Comparison of ENCODE assay signal across 2 cellular contexts in the genomic region with DNA sequence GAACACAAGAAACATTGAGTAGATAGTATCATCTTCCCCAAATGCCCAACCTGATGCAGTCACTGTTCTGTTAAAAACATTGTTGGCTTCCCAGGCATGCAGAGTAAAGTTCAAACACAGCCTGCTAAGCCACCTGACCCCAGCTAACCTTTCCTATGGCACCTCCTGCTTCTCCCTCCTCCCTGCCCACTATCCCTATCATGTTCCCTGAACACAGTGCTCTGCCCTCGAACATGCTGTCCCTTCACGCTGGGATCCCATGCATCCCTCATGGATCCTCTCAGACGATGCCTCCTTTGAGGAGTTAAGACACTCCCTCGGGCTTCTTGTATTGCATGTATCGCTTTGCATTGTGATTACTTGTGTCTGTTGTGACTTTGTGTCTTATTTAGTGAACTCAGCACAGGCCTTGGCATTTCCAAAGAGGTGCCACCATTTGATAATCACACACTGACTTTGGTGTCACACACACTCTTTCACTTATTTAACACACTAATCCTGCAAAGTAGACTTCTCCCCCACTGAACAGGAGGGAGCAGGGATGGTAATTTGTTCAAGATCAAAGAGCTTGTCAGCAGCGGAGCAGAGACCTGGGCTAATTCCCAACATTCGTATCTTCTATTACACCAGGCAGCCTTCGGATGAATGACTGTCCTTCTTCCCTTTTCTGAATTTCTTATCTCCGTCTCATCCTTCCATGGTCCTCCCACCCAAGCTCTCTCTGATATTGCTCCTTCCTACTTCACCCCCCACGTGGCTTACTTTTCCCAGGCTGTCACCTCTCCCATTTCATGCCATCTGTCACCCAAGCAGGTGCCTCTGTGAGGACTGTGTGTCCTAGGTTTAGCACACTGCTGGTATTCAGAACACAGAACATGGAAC.
TF ChIP-seq lines count a peak whose summit lies in the region.

No MANE protein-coding gene starts in this region.

TF ChIP-seq in K562, 482 proteins besides CTCF, POLR2A, EP300 and RAD21 (continued from another document and continues in another):
- TF ChIP-seq, protein P1, sequence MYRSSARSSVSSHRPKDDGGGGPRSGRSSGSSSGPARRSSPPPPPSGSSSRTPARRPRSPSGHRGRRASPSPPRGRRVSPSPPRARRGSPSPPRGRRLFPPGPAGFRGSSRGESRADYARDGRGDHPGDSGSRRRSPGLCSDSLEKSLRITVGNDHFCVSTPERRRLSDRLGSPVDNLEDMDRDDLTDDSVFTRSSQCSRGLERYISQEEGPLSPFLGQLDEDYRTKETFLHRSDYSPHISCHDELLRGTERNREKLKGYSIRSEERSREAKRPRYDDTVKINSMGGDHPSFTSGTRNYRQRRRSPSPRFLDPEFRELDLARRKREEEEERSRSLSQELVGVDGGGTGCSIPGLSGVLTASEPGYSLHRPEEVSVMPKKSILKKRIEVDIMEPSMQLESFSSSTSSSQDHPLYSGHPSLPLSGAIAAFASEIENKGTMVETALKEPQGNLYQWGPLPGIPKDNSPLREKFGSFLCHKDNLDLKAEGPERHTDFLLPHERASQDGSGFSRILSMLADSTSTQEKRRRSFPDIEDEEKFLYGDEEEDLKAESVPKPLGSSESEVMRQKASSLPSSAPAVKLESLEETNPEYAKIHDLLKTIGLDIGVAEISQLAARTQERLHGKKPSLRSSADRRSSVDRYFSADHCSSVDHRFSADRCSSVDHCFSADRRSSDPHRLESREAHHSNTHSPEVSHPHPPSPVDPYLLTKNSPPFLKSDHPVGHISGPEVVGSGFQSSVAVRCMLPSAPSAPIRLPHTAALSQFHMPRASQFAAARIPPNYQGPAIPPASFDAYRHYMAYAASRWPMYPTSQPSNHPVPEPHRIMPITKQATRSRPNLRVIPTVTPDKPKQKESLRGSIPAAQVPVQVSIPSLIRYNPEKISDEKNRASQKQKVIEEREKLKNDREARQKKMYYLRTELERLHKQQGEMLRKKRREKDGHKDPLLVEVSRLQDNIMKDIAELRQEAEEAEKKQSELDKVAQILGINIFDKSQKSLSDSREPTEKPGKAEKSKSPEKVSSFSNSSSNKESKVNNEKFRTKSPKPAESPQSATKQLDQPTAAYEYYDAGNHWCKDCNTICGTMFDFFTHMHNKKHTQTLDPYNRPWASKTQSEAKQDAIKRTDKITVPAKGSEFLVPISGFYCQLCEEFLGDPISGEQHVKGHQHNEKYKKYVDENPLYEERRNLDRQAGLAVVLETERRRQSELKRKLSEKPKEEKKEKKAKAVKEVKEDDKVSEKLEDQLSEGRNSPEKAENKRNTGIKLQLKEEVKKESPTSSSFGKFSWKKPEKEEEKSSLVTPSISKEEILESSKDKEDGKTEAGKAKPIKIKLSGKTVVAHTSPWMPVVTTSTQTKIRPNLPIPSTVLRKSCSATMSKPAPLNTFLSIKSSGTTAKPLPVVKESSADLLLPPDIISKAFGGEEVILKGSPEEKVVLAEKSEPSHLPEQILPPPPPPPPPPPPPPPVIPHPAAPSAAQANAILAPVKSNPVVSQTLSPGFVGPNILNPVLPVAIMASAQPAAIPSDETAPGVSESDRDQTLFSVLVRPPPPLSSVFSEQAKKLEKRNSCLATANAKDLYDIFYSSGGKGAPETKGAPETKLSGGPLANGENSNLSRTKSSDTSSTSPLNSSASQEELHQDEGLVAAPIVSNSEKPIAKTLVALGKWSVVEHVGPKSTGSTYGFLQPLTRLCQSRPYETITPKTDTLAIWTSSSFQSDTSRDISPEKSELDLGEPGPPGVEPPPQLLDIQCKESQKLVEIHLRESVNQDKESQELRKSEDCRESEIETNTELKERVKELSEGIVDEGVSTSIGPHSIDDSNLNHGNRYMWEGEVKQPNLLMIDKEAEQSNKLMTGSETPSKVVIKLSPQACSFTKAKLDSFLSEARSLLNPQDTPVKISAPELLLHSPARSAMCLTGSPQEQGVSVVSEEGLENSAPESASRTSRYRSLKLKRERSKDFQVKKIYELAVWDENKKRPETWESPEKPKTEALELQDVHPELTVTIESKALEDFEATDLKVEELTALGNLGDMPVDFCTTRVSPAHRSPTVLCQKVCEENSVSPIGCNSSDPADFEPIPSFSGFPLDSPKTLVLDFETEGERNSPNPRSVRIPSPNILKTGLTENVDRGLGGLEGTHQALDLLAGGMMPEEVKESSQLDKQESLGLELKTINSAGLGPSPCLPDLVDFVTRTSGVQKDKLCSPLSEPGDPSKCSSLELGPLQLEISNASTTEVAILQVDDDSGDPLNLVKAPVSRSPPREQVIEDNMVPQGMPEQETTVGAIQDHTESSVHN (IDR thresholded peaks at IDR 0.05; ENCODE audit: borderline replicate concordance in 1 of 2, low read depth in 1 of 2) = no peak
- TF ChIP-seq PRMT5 (CRISPR knock-in tag; IDR thresholded peaks at IDR 0.05) = no peak
- TF ChIP-seq, protein P2, sequence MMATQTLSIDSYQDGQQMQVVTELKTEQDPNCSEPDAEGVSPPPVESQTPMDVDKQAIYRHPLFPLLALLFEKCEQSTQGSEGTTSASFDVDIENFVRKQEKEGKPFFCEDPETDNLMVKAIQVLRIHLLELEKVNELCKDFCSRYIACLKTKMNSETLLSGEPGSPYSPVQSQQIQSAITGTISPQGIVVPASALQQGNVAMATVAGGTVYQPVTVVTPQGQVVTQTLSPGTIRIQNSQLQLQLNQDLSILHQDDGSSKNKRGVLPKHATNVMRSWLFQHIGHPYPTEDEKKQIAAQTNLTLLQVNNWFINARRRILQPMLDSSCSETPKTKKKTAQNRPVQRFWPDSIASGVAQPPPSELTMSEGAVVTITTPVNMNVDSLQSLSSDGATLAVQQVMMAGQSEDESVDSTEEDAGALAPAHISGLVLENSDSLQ (IDR thresholded peaks at IDR 0.05) = peak; percentile 69
- no peak for TF ChIP-seq CREB1 (IDR thresholded peaks at IDR 0.05)
- TF ChIP-seq CREB1 (CRISPR knock-in tag; IDR thresholded peaks at IDR 0.05) = no peak
- TF ChIP-seq, protein P3, sequence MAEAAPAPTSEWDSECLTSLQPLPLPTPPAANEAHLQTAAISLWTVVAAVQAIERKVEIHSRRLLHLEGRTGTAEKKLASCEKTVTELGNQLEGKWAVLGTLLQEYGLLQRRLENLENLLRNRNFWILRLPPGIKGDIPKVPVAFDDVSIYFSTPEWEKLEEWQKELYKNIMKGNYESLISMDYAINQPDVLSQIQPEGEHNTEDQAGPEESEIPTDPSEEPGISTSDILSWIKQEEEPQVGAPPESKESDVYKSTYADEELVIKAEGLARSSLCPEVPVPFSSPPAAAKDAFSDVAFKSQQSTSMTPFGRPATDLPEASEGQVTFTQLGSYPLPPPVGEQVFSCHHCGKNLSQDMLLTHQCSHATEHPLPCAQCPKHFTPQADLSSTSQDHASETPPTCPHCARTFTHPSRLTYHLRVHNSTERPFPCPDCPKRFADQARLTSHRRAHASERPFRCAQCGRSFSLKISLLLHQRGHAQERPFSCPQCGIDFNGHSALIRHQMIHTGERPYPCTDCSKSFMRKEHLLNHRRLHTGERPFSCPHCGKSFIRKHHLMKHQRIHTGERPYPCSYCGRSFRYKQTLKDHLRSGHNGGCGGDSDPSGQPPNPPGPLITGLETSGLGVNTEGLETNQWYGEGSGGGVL (CRISPR knock-in tag; IDR thresholded peaks at IDR 0.05) = no peak
- TF ChIP-seq, protein P4, sequence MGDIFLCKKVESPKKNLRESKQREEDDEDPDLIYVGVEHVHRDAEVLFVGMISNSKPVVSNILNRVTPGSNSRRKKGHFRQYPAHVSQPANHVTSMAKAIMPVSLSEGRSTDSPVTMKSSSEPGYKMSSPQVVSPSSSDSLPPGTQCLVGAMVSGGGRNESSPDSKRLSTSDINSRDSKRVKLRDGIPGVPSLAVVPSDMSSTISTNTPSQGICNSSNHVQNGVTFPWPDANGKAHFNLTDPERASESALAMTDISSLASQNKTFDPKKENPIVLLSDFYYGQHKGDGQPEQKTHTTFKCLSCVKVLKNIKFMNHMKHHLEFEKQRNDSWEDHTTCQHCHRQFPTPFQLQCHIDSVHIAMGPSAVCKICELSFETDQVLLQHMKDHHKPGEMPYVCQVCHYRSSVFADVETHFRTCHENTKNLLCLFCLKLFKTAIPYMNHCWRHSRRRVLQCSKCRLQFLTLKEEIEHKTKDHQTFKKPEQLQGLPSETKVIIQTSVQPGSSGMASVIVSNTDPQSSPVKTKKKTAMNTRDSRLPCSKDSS (IDR thresholded peaks at IDR 0.05; ENCODE audit: low read depth, partially characterized antibody) = no peak

TF ChIP-seq in HepG2, 621 proteins besides CTCF, POLR2A, EP300 and RAD21 (continued from another document):
- TF ChIP-seq, protein P5, sequence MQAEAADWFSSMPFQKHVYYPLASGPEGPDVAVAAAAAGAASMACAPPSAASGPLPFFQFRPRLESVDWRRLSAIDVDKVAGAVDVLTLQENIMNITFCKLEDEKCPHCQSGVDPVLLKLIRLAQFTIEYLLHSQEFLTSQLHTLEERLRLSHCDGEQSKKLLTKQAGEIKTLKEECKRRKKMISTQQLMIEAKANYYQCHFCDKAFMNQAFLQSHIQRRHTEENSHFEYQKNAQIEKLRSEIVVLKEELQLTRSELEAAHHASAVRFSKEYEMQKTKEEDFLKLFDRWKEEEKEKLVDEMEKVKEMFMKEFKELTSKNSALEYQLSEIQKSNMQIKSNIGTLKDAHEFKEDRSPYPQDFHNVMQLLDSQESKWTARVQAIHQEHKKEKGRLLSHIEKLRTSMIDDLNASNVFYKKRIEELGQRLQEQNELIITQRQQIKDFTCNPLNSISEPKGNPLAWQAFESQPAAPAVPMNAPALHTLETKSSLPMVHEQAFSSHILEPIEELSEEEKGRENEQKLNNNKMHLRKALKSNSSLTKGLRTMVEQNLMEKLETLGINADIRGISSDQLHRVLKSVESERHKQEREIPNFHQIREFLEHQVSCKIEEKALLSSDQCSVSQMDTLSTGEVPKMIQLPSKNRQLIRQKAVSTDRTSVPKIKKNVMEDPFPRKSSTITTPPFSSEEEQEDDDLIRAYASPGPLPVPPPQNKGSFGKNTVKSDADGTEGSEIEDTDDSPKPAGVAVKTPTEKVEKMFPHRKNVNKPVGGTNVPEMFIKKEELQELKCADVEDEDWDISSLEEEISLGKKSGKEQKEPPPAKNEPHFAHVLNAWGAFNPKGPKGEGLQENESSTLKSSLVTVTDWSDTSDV (CRISPR knock-in tag; IDR thresholded peaks at IDR 0.05) = no peak
- TF ChIP-seq PPARG (CRISPR knock-in tag; conservative IDR thresholded peaks at IDR 0.05) (peak; percentile 99), RARA (CRISPR knock-in tag; IDR thresholded peaks at IDR 0.05) (peak; percentile 88), ELF3 (CRISPR knock-in tag; IDR thresholded peaks at IDR 0.05) (peak; percentile 46; the same call in 1 of the 2 replicates), NAIF1 (CRISPR knock-in tag; IDR thresholded peaks at IDR 0.05; ENCODE audit: borderline replicate concordance) (peak; percentile 59; the same call in 1 of the 2 replicates), TBX2 (CRISPR knock-in tag; IDR thresholded peaks at IDR 0.05; ENCODE audit: borderline replicate concordance) (peak; percentile 53; the same call in 1 of the 2 replicates), SAP130 (CRISPR knock-in tag; IDR thresholded peaks at IDR 0.05; ENCODE audit: low read depth) (peak; percentile 61), RCOR2 (CRISPR knock-in tag; IDR thresholded peaks at IDR 0.05) (peak; percentile 18; the same call in 1 of the 2 replicates), ERF (CRISPR knock-in tag; IDR thresholded peaks at IDR 0.05) (peak; percentile 46; the same call in 1 of the 2 replicates), FOXJ3 (CRISPR knock-in tag; IDR thresholded peaks at IDR 0.05; ENCODE audit: borderline replicate concordance) (no peak), ZMYM4 (CRISPR knock-in tag; IDR thresholded peaks at IDR 0.05) (peak; percentile 78), MIER2 (CRISPR knock-in tag; IDR thresholded peaks at IDR 0.05) (peak; percentile 48; the same call in 1 of the 2 replicates), SMYD3 (CRISPR knock-in tag; IDR thresholded peaks at IDR 0.05) (no peak), YEATS2 (CRISPR knock-in tag; IDR thresholded peaks at IDR 0.05; ENCODE audit: borderline replicate concordance) (no peak), NR2F2 (IDR thresholded peaks at IDR 0.05; ENCODE audit: borderline replicate concordance, low read depth) (peak; percentile 65; the same call in 1 of the 2 replicates), ZNF614 (CRISPR knock-in tag; IDR thresholded peaks at IDR 0.05; ENCODE audit: borderline replicate concordance) (0 out of 2 replicates have a peak, but pooled peaks have one; percentile 55), ZNF431 (CRISPR knock-in tag; IDR thresholded peaks at IDR 0.05; ENCODE audit: borderline replicate concordance, low read depth) (no peak)
- TF ChIP-seq, protein P6, sequence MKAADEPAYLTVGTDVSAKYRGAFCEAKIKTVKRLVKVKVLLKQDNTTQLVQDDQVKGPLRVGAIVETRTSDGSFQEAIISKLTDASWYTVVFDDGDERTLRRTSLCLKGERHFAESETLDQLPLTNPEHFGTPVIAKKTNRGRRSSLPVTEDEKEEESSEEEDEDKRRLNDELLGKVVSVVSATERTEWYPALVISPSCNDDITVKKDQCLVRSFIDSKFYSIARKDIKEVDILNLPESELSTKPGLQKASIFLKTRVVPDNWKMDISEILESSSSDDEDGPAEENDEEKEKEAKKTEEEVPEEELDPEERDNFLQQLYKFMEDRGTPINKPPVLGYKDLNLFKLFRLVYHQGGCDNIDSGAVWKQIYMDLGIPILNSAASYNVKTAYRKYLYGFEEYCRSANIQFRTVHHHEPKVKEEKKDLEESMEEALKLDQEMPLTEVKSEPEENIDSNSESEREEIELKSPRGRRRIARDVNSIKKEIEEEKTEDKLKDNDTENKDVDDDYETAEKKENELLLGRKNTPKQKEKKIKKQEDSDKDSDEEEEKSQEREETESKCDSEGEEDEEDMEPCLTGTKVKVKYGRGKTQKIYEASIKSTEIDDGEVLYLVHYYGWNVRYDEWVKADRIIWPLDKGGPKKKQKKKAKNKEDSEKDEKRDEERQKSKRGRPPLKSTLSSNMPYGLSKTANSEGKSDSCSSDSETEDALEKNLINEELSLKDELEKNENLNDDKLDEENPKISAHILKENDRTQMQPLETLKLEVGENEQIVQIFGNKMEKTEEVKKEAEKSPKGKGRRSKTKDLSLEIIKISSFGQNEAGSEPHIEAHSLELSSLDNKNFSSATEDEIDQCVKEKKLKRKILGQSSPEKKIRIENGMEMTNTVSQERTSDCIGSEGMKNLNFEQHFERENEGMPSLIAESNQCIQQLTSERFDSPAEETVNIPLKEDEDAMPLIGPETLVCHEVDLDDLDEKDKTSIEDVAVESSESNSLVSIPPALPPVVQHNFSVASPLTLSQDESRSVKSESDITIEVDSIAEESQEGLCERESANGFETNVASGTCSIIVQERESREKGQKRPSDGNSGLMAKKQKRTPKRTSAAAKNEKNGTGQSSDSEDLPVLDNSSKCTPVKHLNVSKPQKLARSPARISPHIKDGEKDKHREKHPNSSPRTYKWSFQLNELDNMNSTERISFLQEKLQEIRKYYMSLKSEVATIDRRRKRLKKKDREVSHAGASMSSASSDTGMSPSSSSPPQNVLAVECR (CRISPR knock-in tag; IDR thresholded peaks at IDR 0.05; ENCODE audit: borderline replicate concordance) = peak; percentile 52; the same call in 1 of the 2 replicates
- TF ChIP-seq, protein P7, sequence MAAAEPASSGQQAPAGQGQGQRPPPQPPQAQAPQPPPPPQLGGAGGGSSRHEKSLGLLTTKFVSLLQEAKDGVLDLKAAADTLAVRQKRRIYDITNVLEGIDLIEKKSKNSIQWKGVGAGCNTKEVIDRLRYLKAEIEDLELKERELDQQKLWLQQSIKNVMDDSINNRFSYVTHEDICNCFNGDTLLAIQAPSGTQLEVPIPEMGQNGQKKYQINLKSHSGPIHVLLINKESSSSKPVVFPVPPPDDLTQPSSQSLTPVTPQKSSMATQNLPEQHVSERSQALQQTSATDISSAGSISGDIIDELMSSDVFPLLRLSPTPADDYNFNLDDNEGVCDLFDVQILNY (CRISPR knock-in tag; conservative IDR thresholded peaks at IDR 0.05) = no peak
